In the genomic region with DNA sequence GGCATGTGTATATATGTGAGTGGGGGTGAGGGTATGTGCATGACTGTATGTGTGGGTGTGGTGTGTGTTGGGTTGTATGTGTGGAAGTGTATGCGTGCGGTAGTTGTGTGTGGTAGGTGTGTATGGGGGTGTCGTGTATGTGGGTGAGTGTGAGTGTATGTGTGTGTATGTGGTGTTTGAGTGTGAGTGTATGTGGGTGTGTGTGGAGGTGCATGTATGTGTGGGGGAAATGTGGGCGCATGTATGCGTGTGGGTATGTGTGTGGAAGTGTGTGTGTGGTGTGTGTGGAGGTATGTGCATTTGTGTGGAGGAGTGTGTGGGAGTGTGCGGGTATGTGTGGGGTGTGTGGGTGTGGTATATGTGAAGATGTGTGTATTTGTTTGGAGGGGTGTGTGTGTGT, we compare ENCODE assay signal across 19 cellular contexts.
A peak's percentile ranks its signal among the peaks of the same experiment; 100 is the strongest.
DNase-seq lines count a peak whose midpoint lies in the region; ATAC-seq, FAIRE-seq and TF ChIP-seq lines count a peak whose summit lies in the region.
"Had no signal": no experiment of that assay in that cellular context is flagged by ENCODE, and none has a peak within 500 bp of the region (broad histone marks: within the 10 kb centered on the region; RNA-seq: fewer than 3 reads in every experiment).

No MANE protein-coding gene starts in this region.

- intact Hi-C loops in HepG2 (cut with micrococcal nuclease; ENCODE audit: unreplicated experiment) = no loop called here
- intact Hi-C loops in right lobe of liver (cut with DNase I) = no loop called here

- H3K56ac ChIP-seq in H1 (replicated peaks; ENCODE audit: insufficient read length, low read depth, low read length) = peak overlapping the region; percentile 92

- H4K20me1 ChIP-seq in HepG2 (ENCODE audit: insufficient read depth, low read length) = no peaks in the 10 kb centered on the region
- peaks cover 0 to 2% of the 10 kb centered on the region in 2 experiments for H4K20me1 ChIP-seq in H1 (replicated peaks in 1 of 2; ENCODE audit: control insufficient read depth in 1 of 2, insufficient read depth in 2 of 2, low read length in 2 of 2)

- H3K9ac ChIP-seq in HepG2 (ENCODE audit: insufficient read depth, low read depth, low read length) (no peak overlapping the region), H1 (replicated peaks in 1 of 4; ENCODE audit: extremely low read depth in 1 of 4, low read depth in 3 of 4, low read length in 3 of 4) (no peak overlapping the region)

- no peaks in the 10 kb centered on the region for H3K36me3 ChIP-seq in HepG2 (replicated peaks in 1 of 2; ENCODE audit: control insufficient read depth in 1 of 2, insufficient read depth in 2 of 2, low read length in 2 of 2)
- no peaks in the 10 kb centered on the region for H3K36me3 ChIP-seq in right lobe of liver
- no peaks in the 10 kb centered on the region for H3K36me3 ChIP-seq in H1 (ENCODE audit: control insufficient read depth in 2 of 4, insufficient read depth in 4 of 4, low read length in 3 of 4)

- peak overlapping the region; percentile 1 for H3K23ac ChIP-seq in H1 (ENCODE audit: insufficient read length)

- H3K9me3 ChIP-seq in HepG2 (ENCODE audit: low read length) (no peaks in the 10 kb centered on the region), right lobe of liver (no peaks in the 10 kb centered on the region), H1 (ENCODE audit: insufficient read depth in 2 of 2, low read depth in 1 of 2, low read length in 1 of 2) (no peaks in the 10 kb centered on the region)
- H3K9me3 ChIP-seq: A549 had no signal

- H2BK12ac ChIP-seq in H1 (ENCODE audit: low read depth, low read length) = no peak overlapping the region

- no peak overlapping the region for H3K27ac ChIP-seq in HepG2 (ENCODE audit: extremely low read length, insufficient read depth, low read length)
- H3K27ac ChIP-seq in right lobe of liver = no peak overlapping the region
- no peak overlapping the region for H3K27ac ChIP-seq in H1 (ENCODE audit: low read depth, low read length)
- H3K27ac ChIP-seq: 22Rv1, A549 had no signal

- H2AFZ ChIP-seq in HepG2 (ENCODE audit: low read length) (no peak overlapping the region), H1 (ENCODE audit: low read length) (no peak overlapping the region)

- H3K27me3 ChIP-seq in HepG2 (ENCODE audit: control insufficient read depth in 1 of 2, insufficient read depth in 2 of 2, low read length in 2 of 2) (no peaks in the 10 kb centered on the region), right lobe of liver (no peaks in the 10 kb centered on the region), H1 (replicated peaks in 1 of 4; ENCODE audit: control insufficient read depth in 3 of 4, extremely low read depth in 1 of 4, insufficient read depth in 3 of 4, low read length in 3 of 4) (no peaks in the 10 kb centered on the region)

- no peaks in the 10 kb centered on the region for H3K4me1 Mint-ChIP-seq in stimulated activated effector memory CD8-positive, alpha-beta T cell treated with anti-CD3 and anti-CD28 coated beads, Interleukin-12 subunit alpha, Interleukin-12 subunit beta, amount 100 ng/mL, for 72 hours
- H3K4me1 Mint-ChIP-seq: CD14-positive monocyte; CD4-positive, alpha-beta memory T cell had no signal

- no peak for TF ChIP-seq EP300 in HepG2 (IDR thresholded peaks at IDR 0.05; ENCODE audit: low read depth in 2 of 2, low read length in 2 of 2)
- no peak for TF ChIP-seq EP300 in HepG2 (CRISPR knock-in tag; IDR thresholded peaks at IDR 0.05; ENCODE audit: borderline replicate concordance)
- no peak for TF ChIP-seq EP300 in H1 (IDR thresholded peaks at IDR 0.05; ENCODE audit: borderline replicate concordance in 1 of 2, low read depth in 2 of 2, low read length in 2 of 2)

- H3K18ac ChIP-seq in H1 (ENCODE audit: extremely low read depth, low read length) = no peak overlapping the region

- DNase-seq in HepG2 (ENCODE audit: low spot score) (no peak), right lobe of liver (no peak), H1 (ENCODE audit: low read depth in 1 of 2, low spot score in 2 of 2) (no peak), NCI-H187 (lab: John Stamatoyannopoulos, UW) (no peak), hippocampal formation (lab: John Stamatoyannopoulos, UW) (no peak)
- no peak for DNase-seq in stimulated activated effector memory CD8-positive, alpha-beta T cell treated with anti-CD3 and anti-CD28 coated beads, Interleukin-12 subunit alpha, Interleukin-12 subunit beta, amount 100 ng/mL, for 72 hours (ENCODE audit: low spot score in 2 of 2)
- no peak for DNase-seq in activated T-cell treated with anti-CD3 and anti-CD28 coated beads, Interleukin-2, amount 50 U/mL, for 48 hours
- DNase-seq: AML-193; CD4-positive, alpha-beta memory T cell; DMS153; DMS79; GDM1 had no signal

- peak overlapping the region; percentile 6; the same call in 1 of the 2 replicates for H2BK20ac ChIP-seq in H1 (ENCODE audit: low read length)

- H3K14ac ChIP-seq in H1 (ENCODE audit: insufficient read length) = no peak overlapping the region

- no peak overlapping the region for H3K4me2 ChIP-seq in HepG2 (ENCODE audit: low read depth, low read length)
- H3K4me2 ChIP-seq in H1 (ENCODE audit: insufficient read depth in 1 of 2, low read depth in 2 of 2, low read length in 2 of 2) = no peak overlapping the region
- H3K4me2 ChIP-seq: A549 had no signal

- H3K4me3 Mint-ChIP-seq in stimulated activated effector memory CD8-positive, alpha-beta T cell treated with anti-CD3 and anti-CD28 coated beads, Interleukin-12 subunit alpha, Interleukin-12 subunit beta, amount 100 ng/mL, for 72 hours = no peak overlapping the region
- H3K4me3 Mint-ChIP-seq: CD14-positive monocyte had no signal

- TF ChIP-seq RAD21 in HepG2 (CRISPR knock-in tag; IDR thresholded peaks at IDR 0.05) (no peak), H1 (IDR thresholded peaks at IDR 0.05 in 1 of 2, conservative IDR thresholded peaks at IDR 0.05 in 1 of 2; ENCODE audit: low read depth in 2 of 2, low read length in 2 of 2) (no peak)

- no peak overlapping the region for H3K27ac Mint-ChIP-seq in stimulated activated effector memory CD8-positive, alpha-beta T cell treated with anti-CD3 and anti-CD28 coated beads, Interleukin-12 subunit alpha, Interleukin-12 subunit beta, amount 100 ng/mL, for 72 hours
- H3K27ac Mint-ChIP-seq: CD14-positive monocyte; CD4-positive, alpha-beta memory T cell had no signal

- no peak overlapping the region for H2BK15ac ChIP-seq in H1 (ENCODE audit: low read length)

- no peak overlapping the region for H2BK120ac ChIP-seq in H1 (replicated peaks; ENCODE audit: low read depth, low read length)

- BruUV-seq in HepG2 (replicated peaks; lab: Mats Ljungman, UMichigan) = no TSS peak

- no peaks in the 10 kb centered on the region for H3K79me2 ChIP-seq in HepG2 (ENCODE audit: insufficient read depth, low read length)
- no peaks in the 10 kb centered on the region for H3K79me2 ChIP-seq in H1 (ENCODE audit: control insufficient read depth in 1 of 2, insufficient read depth in 2 of 2, low read length in 2 of 2)

- no peak for ATAC-seq in HepG2
- ATAC-seq in right lobe of liver = no peak
- peak; percentile 36 for ATAC-seq in stimulated activated effector memory CD8-positive, alpha-beta T cell treated with anti-CD3 and anti-CD28 coated beads, Interleukin-12 subunit alpha, Interleukin-12 subunit beta, amount 100 ng/mL, for 72 hours
- no peak for ATAC-seq in GM18511 (IDR thresholded peaks at IDR 0.05; ENCODE audit: unreplicated experiment)
- ATAC-seq: A549, HCT116 had no signal

- H3K4me1 ChIP-seq in HepG2 (ENCODE audit: insufficient read depth, low read length) (no peaks in the 10 kb centered on the region), right lobe of liver (no peaks in the 10 kb centered on the region), H1 (replicated peaks in 1 of 4; ENCODE audit: control insufficient read depth in 3 of 4, insufficient read depth in 4 of 4, low read length in 3 of 4) (no peaks in the 10 kb centered on the region)
- H3K4me1 ChIP-seq: A549 had no signal

- H3K4ac ChIP-seq in H1 (replicated peaks; ENCODE audit: insufficient read length, low read depth, low read length) = no peak overlapping the region

- in situ Hi-C loops in HepG2 (cut with HindIII; ENCODE audit: extremely low pct_ligation_motif_present, low pct_unique_long_range_greater_than_20kb) = no loop called here

- TF ChIP-seq POLR2A in HepG2 (IDR thresholded peaks at IDR 0.05; ENCODE audit: insufficient read depth in 1 of 2, low read depth in 2 of 2, low read length in 2 of 2) = no peak
- TF ChIP-seq POLR2A in right lobe of liver (IDR thresholded peaks at IDR 0.05) = no peak
- TF ChIP-seq POLR2A in H1 (IDR thresholded peaks at IDR 0.05; ENCODE audit: control extremely low read depth in 1 of 2, low read depth in 2 of 2, low read length in 2 of 2) = no peak

- no peak for TF ChIP-seq CTCF in HepG2 (CRISPR knock-in tag; IDR thresholded peaks at IDR 0.05)
- TF ChIP-seq CTCF in right lobe of liver (IDR thresholded peaks at IDR 0.05) = no peak
- TF ChIP-seq CTCF in H1 (IDR thresholded peaks at IDR 0.05; ENCODE audit: control extremely low read depth in 1 of 3, insufficient read depth in 1 of 3, low read depth in 1 of 3, low read length in 3 of 3) = no peak

- no peak overlapping the region for H3K4me3 ChIP-seq in HepG2 (replicated peaks in 1 of 3; ENCODE audit: insufficient read depth in 1 of 3, low read depth in 2 of 3, low read length in 3 of 3)
- no peak overlapping the region for H3K4me3 ChIP-seq in right lobe of liver
- no peak overlapping the region for H3K4me3 ChIP-seq in H1 (ENCODE audit: extremely low read depth in 1 of 4, insufficient read depth in 2 of 4, low read depth in 3 of 4, low read length in 4 of 4)
- H3K4me3 ChIP-seq: A549 had no signal

- WGBS in HepG2 (ENCODE audit: low lambda C conversion rate) = 52% methylated on average over 6 of the region's 6 CpGs
- 70% methylated on average over 6 of the region's 6 CpGs for WGBS in right lobe of liver (ENCODE audit: insufficient coverage, low coverage, low lambda C conversion rate, missing lambda C conversion rate)
- 82 to 83% methylated on average over 3 to 6 of the region's 6 CpGs for WGBS in H1 (ENCODE audit: extremely low coverage in 1 of 2, insufficient coverage in 1 of 2, insufficient read length in 1 of 2, insufficient replicate concordance in 2 of 2, low coverage in 1 of 2, low lambda C conversion rate in 2 of 2, missing lambda C conversion rate in 1 of 2), 2 experiments

- peaks cover 12% of the 10 kb centered on the region for H3K9me3 Mint-ChIP-seq in stimulated activated effector memory CD8-positive, alpha-beta T cell treated with anti-CD3 and anti-CD28 coated beads, Interleukin-12 subunit alpha, Interleukin-12 subunit beta, amount 100 ng/mL, for 72 hours

- no peak overlapping the region for H4K5ac ChIP-seq in H1 (ENCODE audit: insufficient read length, low read depth, low read length)

- H4K8ac ChIP-seq in H1 (ENCODE audit: extremely low read depth, insufficient read depth, low read length) = no peak overlapping the region

- H3K36me3 Mint-ChIP-seq in stimulated activated effector memory CD8-positive, alpha-beta T cell treated with anti-CD3 and anti-CD28 coated beads, Interleukin-12 subunit alpha, Interleukin-12 subunit beta, amount 100 ng/mL, for 72 hours = no peaks in the 10 kb centered on the region
- H3K36me3 Mint-ChIP-seq: CD14-positive monocyte; CD4-positive, alpha-beta memory T cell had no signal

- H2BK5ac ChIP-seq in H1 (ENCODE audit: low read depth, low read length) = 0 out of 2 replicates have a peak overlapping the region, but pooled peaks have one; percentile 32

- H3K23me2 ChIP-seq in H1 (ENCODE audit: low read depth, low read length) = peaks cover 5% of the 10 kb centered on the region; the same call in 1 of the 2 replicates

- FAIRE-seq in HepG2 (lab: Jason Lieb, UNC) (no peak), H1 (lab: Jason Lieb, UNC) (no peak)
- FAIRE-seq: A549, GM12892, GM18507 had no signal

- POLR2A ChIA-PET in HepG2 (lab: Yijun Ruan, JAX) = no interaction called here
- POLR2A ChIA-PET in H1 (lab: Charles Lee; ENCODE audit: partially characterized antibody) = interaction anchor here (0.6 kb wide), 1 partner anchor 43 kb away, joined by 5 read pairs; no protein-coding TSS in a partner anchor

- no peaks in the 10 kb centered on the region for H3K79me1 ChIP-seq in H1 (ENCODE audit: low read depth, low read length)

- H4K91ac ChIP-seq in H1 (replicated peaks; ENCODE audit: insufficient read length, low read length) = no peak overlapping the region

- no peak overlapping the region for H2AK5ac ChIP-seq in H1 (ENCODE audit: low read depth, low read length)

- CTCF ChIA-PET in HepG2 (lab: Yijun Ruan, JAX; ENCODE audit: low intra/inter-chr PET ratio, low total read pairs) = no interaction called here
- CTCF ChIA-PET in H1 (lab: Charles Lee; ENCODE audit: partially characterized antibody) = interaction anchor here (0.7 kb wide), 1 partner anchor 112 kb away, joined by 4 read pairs; no protein-coding TSS in a partner anchor
